In the genomic region with DNA sequence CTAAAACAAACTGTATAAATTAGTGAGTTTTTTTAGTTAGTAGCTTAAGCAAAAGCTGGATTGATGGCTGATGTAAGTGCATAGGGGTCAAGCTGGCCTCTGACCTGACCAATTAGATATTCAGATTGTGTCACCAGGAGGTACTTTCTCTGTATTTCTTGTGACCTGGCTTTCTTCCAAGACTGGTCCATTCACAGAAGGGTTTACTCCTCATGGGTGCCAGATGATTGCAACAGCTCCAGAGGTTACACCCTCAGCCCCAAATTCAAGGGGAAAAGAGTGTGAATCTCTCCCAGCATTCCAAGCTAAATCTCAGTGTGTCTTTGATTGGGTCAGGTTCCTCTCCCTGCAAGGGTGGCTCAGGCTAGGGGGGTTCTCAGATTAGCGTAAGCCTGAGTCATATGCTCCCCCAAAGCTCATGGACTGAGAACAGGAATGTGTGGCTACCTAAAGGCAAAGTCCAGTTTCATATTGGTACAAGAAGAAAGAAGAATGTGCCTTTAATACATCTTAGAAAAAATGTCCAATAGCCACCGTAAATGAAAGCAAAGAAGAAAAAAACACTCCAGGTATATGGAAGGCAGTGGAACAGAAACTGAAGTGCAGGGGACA, we compare ENCODE assay signal across 9 cellular contexts. TPM values are rescaled to one million over a fixed set of nuclear protein-coding genes. Genes with fewer than 3 reads are reported as not detected.
DNase-seq lines count a peak whose midpoint lies in the region.
"Had no signal": no experiment of that assay in that cellular context is flagged by ENCODE, and none has a peak within 500 bp of the region (broad histone marks: within the 10 kb centered on the region; RNA-seq: fewer than 3 reads in every experiment).

No MANE protein-coding gene starts in this region.

- H3K4me1 ChIP-seq in esophagus (ENCODE audit: control insufficient read depth in 2 of 2, insufficient read depth in 2 of 2, low read length in 1 of 2) (peaks cover 3 to 13% of the 10 kb centered on the region in 2 donors), mesodermal cell (ENCODE audit: control insufficient read depth, insufficient read depth, low read length, poor library complexity, severe bottlenecking) (peaks cover 6% of the 10 kb centered on the region), urinary bladder (ENCODE audit: insufficient read depth) (peaks cover 1% of the 10 kb centered on the region)

- H3K27me3 ChIP-seq in esophagus (ENCODE audit: control insufficient read depth in 1 of 2, insufficient read depth in 2 of 2, low read length in 2 of 2): no peaks in the 10 kb centered on the region

- peaks cover 71% of the 10 kb centered on the region for H3K4me1 Mint-ChIP-seq in activated CD4-positive, alpha-beta T cell treated with anti-CD3 and anti-CD28 coated beads, Interleukin-2, amount 10 ng/mL, durations not matched to agents 7 days and 5 days
- peaks cover 69% of the 10 kb centered on the region for H3K4me1 Mint-ChIP-seq in activated T-helper 1 cell treated with anti-CD3 and anti-CD28 coated beads, Interleukin-12 subunit alpha, Interleukin-12 subunit beta, Interleukin-2, Interleukin-4 antibody, amounts not matched to agents 30 ng/mL and 10 ng/mL and 1 ng/mL, durations not matched to agents 14 hours and 24 hours and 36 hours (ENCODE audit: low read depth)

- H3K36me3 ChIP-seq in esophagus (ENCODE audit: control insufficient read depth in 2 of 2, insufficient read depth in 2 of 2, low read length in 1 of 2): peaks cover 0 to 6% of the 10 kb centered on the region in 2 donors
- H3K36me3 ChIP-seq in mesodermal cell (ENCODE audit: control insufficient read depth, insufficient read depth, low read length): peaks cover 43% of the 10 kb centered on the region
- peaks cover 2% of the 10 kb centered on the region for H3K36me3 ChIP-seq in urinary bladder (ENCODE audit: insufficient read depth)

- peak overlapping the region; percentile 70 for H3K27ac Mint-ChIP-seq in activated CD4-positive, alpha-beta T cell treated with anti-CD3 and anti-CD28 coated beads, Interleukin-2, amount 10 ng/mL, durations not matched to agents 7 days and 5 days
- no peak overlapping the region for H3K27ac Mint-ChIP-seq in activated T-helper 1 cell treated with anti-CD3 and anti-CD28 coated beads, Interleukin-12 subunit alpha, Interleukin-12 subunit beta, Interleukin-2, Interleukin-4 antibody, amounts not matched to agents 30 ng/mL and 10 ng/mL and 1 ng/mL, durations not matched to agents 14 hours and 24 hours and 36 hours

- peaks cover 78% of the 10 kb centered on the region for H3K36me3 Mint-ChIP-seq in activated CD4-positive, alpha-beta T cell treated with anti-CD3 and anti-CD28 coated beads, Interleukin-2, amount 10 ng/mL, durations not matched to agents 7 days and 5 days (ENCODE audit: low read depth)
- H3K36me3 Mint-ChIP-seq in activated T-helper 1 cell treated with anti-CD3 and anti-CD28 coated beads, Interleukin-12 subunit alpha, Interleukin-12 subunit beta, Interleukin-2, Interleukin-4 antibody, amounts not matched to agents 30 ng/mL and 10 ng/mL and 1 ng/mL, durations not matched to agents 14 hours and 24 hours and 36 hours (ENCODE audit: low read depth): peaks cover 45% of the 10 kb centered on the region

- CTCF ChIA-PET in activated CD4-positive, alpha-beta T cell treated with anti-CD3 and anti-CD28 coated beads, Interleukin-2, amount 10 ng/mL, durations not matched to agents 7 days and 5 days (lab: Charles Lee): interaction anchor here (1.0 to 1.5 kb wide), 4 partner anchors 14 to 38 kb away, joined by 3 to 5 read pairs (median 4); no protein-coding TSS in a partner anchor

- H3K9me3 ChIP-seq in esophagus (ENCODE audit: control insufficient read depth in 2 of 2, insufficient read depth in 1 of 2, low read depth in 1 of 2, low read length in 1 of 2): no peaks in the 10 kb centered on the region
- H3K9me3 ChIP-seq in mesodermal cell (ENCODE audit: control insufficient read depth, low read length): no peaks in the 10 kb centered on the region

- WGBS in esophagus, 2 donors: 64 to 80% methylated on average over 2 of the region's 2 CpGs
- WGBS in mesodermal cell (ENCODE audit: insufficient coverage in 2 of 2), 2 experiments: 100% methylated on average over 1 of the region's 2 CpGs; no CpG with 5 or more reads in 1 of the 2 experiments
- 62% methylated on average over 2 of the region's 2 CpGs for WGBS in urinary bladder

- POLR2A ChIA-PET in activated CD4-positive, alpha-beta T cell treated with anti-CD3 and anti-CD28 coated beads, Interleukin-2, amount 10 ng/mL, durations not matched to agents 7 days and 5 days (lab: Charles Lee): no interaction called here

- no peak overlapping the region for H3K4me3 ChIP-seq in esophagus (ENCODE audit: low read depth in 1 of 2, low read length in 2 of 2)
- no peak overlapping the region for H3K4me3 ChIP-seq in mesodermal cell (ENCODE audit: extremely low read depth, insufficient read depth, low read length, poor library complexity, severe bottlenecking)
- no peak overlapping the region for H3K4me3 ChIP-seq in urinary bladder (ENCODE audit: low read depth, low read length)

- no peak overlapping the region for H3K4me3 Mint-ChIP-seq in activated CD4-positive, alpha-beta T cell treated with anti-CD3 and anti-CD28 coated beads, Interleukin-2, amount 10 ng/mL, durations not matched to agents 7 days and 5 days
- no peak overlapping the region for H3K4me3 Mint-ChIP-seq in activated T-helper 1 cell treated with anti-CD3 and anti-CD28 coated beads, Interleukin-12 subunit alpha, Interleukin-12 subunit beta, Interleukin-2, Interleukin-4 antibody, amounts not matched to agents 30 ng/mL and 10 ng/mL and 1 ng/mL, durations not matched to agents 14 hours and 24 hours and 36 hours

- H3K9me3 Mint-ChIP-seq in activated CD4-positive, alpha-beta T cell treated with anti-CD3 and anti-CD28 coated beads, Interleukin-2, amount 10 ng/mL, durations not matched to agents 7 days and 5 days: peaks cover 2% of the 10 kb centered on the region
- no peaks in the 10 kb centered on the region for H3K9me3 Mint-ChIP-seq in activated T-helper 1 cell treated with anti-CD3 and anti-CD28 coated beads, Interleukin-12 subunit alpha, Interleukin-12 subunit beta, Interleukin-2, Interleukin-4 antibody, amounts not matched to agents 30 ng/mL and 10 ng/mL and 1 ng/mL, durations not matched to agents 14 hours and 24 hours and 36 hours

- intact Hi-C loops in activated T-helper 1 cell treated with anti-CD3 and anti-CD28 coated beads, Interleukin-12 subunit alpha, Interleukin-12 subunit beta, Interleukin-2, Interleukin-4 antibody, amounts not matched to agents 30 ng/mL and 10 ng/mL and 1 ng/mL, durations not matched to agents 14 hours and 24 hours and 36 hours (cut with micrococcal nuclease): no loop called here

- DNase-seq in activated CD4-positive, alpha-beta T cell treated with anti-CD3 and anti-CD28 coated beads, Interleukin-2, amount 10 ng/mL, durations not matched to agents 7 days and 5 days: no peak
- no peak for DNase-seq in activated CD4-positive, alpha-beta T cell treated with anti-CD3 and anti-CD28 coated beads, Interleukin-2, amount 50 U/mL, for 4 hours
- DNase-seq in Ammon's horn (ENCODE audit: low spot score) (no peak), NOMO-1 treated with dmso at 0.1 percent for 144 hours (lab: John Stamatoyannopoulos, UW; ENCODE audit: unreplicated experiment) (no peak)
- no peak for DNase-seq in activated T-helper 1 cell treated with anti-CD3 and anti-CD28 coated beads, Interleukin-12 subunit alpha, Interleukin-12 subunit beta, Interleukin-2, Interleukin-4 antibody, amounts not matched to agents 30 ng/mL and 10 ng/mL and 1 ng/mL, durations not matched to agents 14 hours and 24 hours and 36 hours (ENCODE audit: low spot score)
- DNase-seq: activated gamma-delta T cell had no signal

- no peaks in the 10 kb centered on the region for H3K27me3 Mint-ChIP-seq in activated CD4-positive, alpha-beta T cell treated with anti-CD3 and anti-CD28 coated beads, Interleukin-2, amount 10 ng/mL, durations not matched to agents 7 days and 5 days
- no peaks in the 10 kb centered on the region for H3K27me3 Mint-ChIP-seq in activated T-helper 1 cell treated with anti-CD3 and anti-CD28 coated beads, Interleukin-12 subunit alpha, Interleukin-12 subunit beta, Interleukin-2, Interleukin-4 antibody, amounts not matched to agents 30 ng/mL and 10 ng/mL and 1 ng/mL, durations not matched to agents 14 hours and 24 hours and 36 hours (ENCODE audit: insufficient read depth)

- peak overlapping the region; percentile 5 to 21 for H3K27ac ChIP-seq in esophagus (ENCODE audit: low read depth in 2 of 2, low read length in 1 of 2)
- H3K27ac ChIP-seq in mesodermal cell (ENCODE audit: low read depth, low read length, severe bottlenecking): peak overlapping the region; percentile 62
- peak overlapping the region; percentile 47 for H3K27ac ChIP-seq in urinary bladder (ENCODE audit: low read depth)

RNA-seq across cellular contexts. Expression of a gene that starts 16.5 kb away (rescaled TPM):
- 100 to 1,000 TPM; 118 to 122 TPM for total RNA-seq in activated CD4-positive, alpha-beta T cell treated with anti-CD3 and anti-CD28 coated beads, Interleukin-2, amount 10 ng/mL, durations not matched to agents 7 days and 5 days
- polyA plus RNA-seq in esophagus: 10 to 100 TPM; 16.9 to 18.8 TPM
- 35.5 TPM for polyA plus RNA-seq in mesodermal cell (2013, experiment 1 of 2)
- 28.0 TPM for polyA plus RNA-seq in mesodermal cell (2013, experiment 2 of 2)
- total RNA-seq in urinary bladder: 22.3 TPM
- 36.5 TPM for polyA plus RNA-seq in urinary bladder
- total RNA-seq in activated T-helper 1 cell treated with anti-CD3 and anti-CD28 coated beads, Interleukin-12 subunit alpha, Interleukin-12 subunit beta, Interleukin-2, Interleukin-4 antibody, amounts not matched to agents 30 ng/mL and 10 ng/mL and 1 ng/mL, durations not matched to agents 14 hours and 24 hours and 36 hours: 62.0 and 63.6 TPM in 2 replicates

RNA-seq across cellular contexts. Expression of a gene that starts 18.9 kb away (rescaled TPM):
- total RNA-seq in activated CD4-positive, alpha-beta T cell treated with anti-CD3 and anti-CD28 coated beads, Interleukin-2, amount 10 ng/mL, durations not matched to agents 7 days and 5 days: 10 to 100 TPM; 12.0 to 12.8 TPM
- 1 to 10 TPM; 9.0 to 9.5 TPM for polyA plus RNA-seq in esophagus
- 6.7 TPM for polyA plus RNA-seq in mesodermal cell (2013, experiment 1 of 2)
- 7.2 TPM for polyA plus RNA-seq in mesodermal cell (2013, experiment 2 of 2)
- 8.4 TPM for total RNA-seq in urinary bladder
- 25.5 TPM for polyA plus RNA-seq in urinary bladder
- total RNA-seq in activated T-helper 1 cell treated with anti-CD3 and anti-CD28 coated beads, Interleukin-12 subunit alpha, Interleukin-12 subunit beta, Interleukin-2, Interleukin-4 antibody, amounts not matched to agents 30 ng/mL and 10 ng/mL and 1 ng/mL, durations not matched to agents 14 hours and 24 hours and 36 hours: 10.6 and 11.6 TPM in 2 replicates
